Comparison of ENCODE assay signal across 13 cellular contexts in the genomic region with DNA sequence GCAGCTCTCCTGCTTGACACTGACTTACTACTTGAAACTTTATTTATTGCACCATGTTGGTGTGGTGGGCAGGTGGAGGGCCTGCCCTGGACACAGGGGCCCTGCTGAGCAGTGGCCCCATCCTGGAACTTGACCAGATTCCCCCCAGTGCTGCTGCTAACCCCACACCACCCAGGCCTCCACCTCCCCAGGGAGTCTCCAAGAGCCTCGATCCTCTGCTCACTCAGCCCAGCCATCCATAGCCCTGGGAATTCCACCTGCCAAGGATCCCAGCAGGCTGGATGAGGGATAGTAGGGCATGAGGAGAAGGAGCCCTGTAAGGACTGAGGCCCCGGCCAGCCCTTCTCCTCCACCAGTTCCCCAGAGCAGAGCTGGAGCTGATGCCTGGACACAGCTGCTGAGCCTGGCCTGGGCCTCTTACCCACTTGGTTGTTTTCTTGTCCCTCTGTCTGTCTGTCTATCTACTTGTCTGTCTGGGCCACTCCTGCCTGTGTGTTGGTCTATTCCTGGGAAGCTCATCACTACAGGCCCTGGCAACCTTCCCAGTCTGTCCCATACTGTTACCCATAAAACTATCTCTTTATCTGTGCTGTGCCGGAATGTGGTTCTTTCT. TPM values are rescaled to one million over a fixed set of nuclear protein-coding genes. Genes with fewer than 3 reads are reported as not detected.
DNase-seq lines count a peak whose midpoint lies in the region; ATAC-seq and TF ChIP-seq lines count a peak whose summit lies in the region.
"Had no signal": no experiment of that assay in that cellular context is flagged by ENCODE, and none has a peak within 500 bp of the region (broad histone marks: within the 10 kb centered on the region; RNA-seq: fewer than 3 reads in every experiment).

No MANE protein-coding gene starts in this region.

- no peaks in the 10 kb centered on the region for H3K9me3 Mint-ChIP-seq in activated naive CD4-positive, alpha-beta T cell treated with anti-CD3 and anti-CD28 coated beads for 36 hours
- H3K9me3 Mint-ChIP-seq: CD4-positive, CD25-positive, alpha-beta regulatory T cell; memory B cell had no signal

- intact Hi-C loops in activated naive CD4-positive, alpha-beta T cell treated with anti-CD3 and anti-CD28 coated beads for 36 hours (cut with micrococcal nuclease) = no loop called here
- intact Hi-C loops in left ventricle myocardium superior (cut with micrococcal nuclease) = no loop called here

- H3K36me3 Mint-ChIP-seq in activated naive CD4-positive, alpha-beta T cell treated with anti-CD3 and anti-CD28 coated beads for 36 hours (ENCODE audit: low read depth) = peaks cover 32% of the 10 kb centered on the region
- H3K36me3 Mint-ChIP-seq: CD4-positive, CD25-positive, alpha-beta regulatory T cell; memory B cell had no signal

- H3K9me3 ChIP-seq in stomach smooth muscle (ENCODE audit: control insufficient read depth in 2 of 2, low read length in 2 of 2) = no peaks in the 10 kb centered on the region

- H3K9ac ChIP-seq in stomach smooth muscle (ENCODE audit: low read length in 2 of 2) = peak overlapping the region; percentile 36 to 48

- peak overlapping the region; percentile 91 for H3K27ac ChIP-seq in stomach smooth muscle (ENCODE audit: low read length)
- H3K27ac ChIP-seq: dorsolateral prefrontal cortex had no signal

- ATAC-seq in left ventricle myocardium superior (peak; percentile 27), GM21360 (IDR thresholded peaks at IDR 0.05; ENCODE audit: unreplicated experiment) (no peak), GM21786 (IDR thresholded peaks at IDR 0.05; ENCODE audit: unreplicated experiment) (no peak)

- H3K4me1 ChIP-seq in stomach smooth muscle (ENCODE audit: control insufficient read depth, insufficient read depth, low read length) = peaks cover 46% of the 10 kb centered on the region

- no peaks in the 10 kb centered on the region for H3K36me3 ChIP-seq in stomach smooth muscle (ENCODE audit: control insufficient read depth in 2 of 2, insufficient read depth in 2 of 2, low read length in 2 of 2)

- no peak for TF ChIP-seq CTCF in WI38 (IDR thresholded peaks at IDR 0.05; ENCODE audit: low read depth, low read length)

- CTCF ChIA-PET in activated naive CD4-positive, alpha-beta T cell treated with anti-CD3 and anti-CD28 coated beads for 36 hours (lab: Charles Lee) = interaction anchor here (0.9 to 1.1 kb wide), 2 partner anchors 15 to 230 kb away, joined by 3 to 4 read pairs; no protein-coding TSS in a partner anchor

- DNase-seq in activated naive CD4-positive, alpha-beta T cell treated with anti-CD3 and anti-CD28 coated beads for 36 hours = no peak
- DNase-seq in activated naive CD4-positive, alpha-beta T cell treated with anti-CD3 and anti-CD28 coated beads, Interleukin-2, amount 50 U/mL, for 16 hours = no peak
- DNase-seq in left ventricle myocardium superior = no peak
- DNase-seq in T-helper 9 cell = no peak
- DNase-seq: activated gamma-delta T cell; CD4-positive, CD25-positive, alpha-beta regulatory T cell; dorsolateral prefrontal cortex; NCI-H2029 had no signal

- peak overlapping the region; percentile 57 for H3K4me3 Mint-ChIP-seq in activated naive CD4-positive, alpha-beta T cell treated with anti-CD3 and anti-CD28 coated beads for 36 hours
- H3K4me3 Mint-ChIP-seq: memory B cell had no signal

- H3K27me3 ChIP-seq in stomach smooth muscle (ENCODE audit: control insufficient read depth in 1 of 2, insufficient read depth in 2 of 2, low read length in 2 of 2) = no peaks in the 10 kb centered on the region
- H3K27me3 ChIP-seq: dorsolateral prefrontal cortex had no signal

- H3K27ac Mint-ChIP-seq in activated naive CD4-positive, alpha-beta T cell treated with anti-CD3 and anti-CD28 coated beads for 36 hours = no peak overlapping the region
- H3K27ac Mint-ChIP-seq: memory B cell had no signal

- peaks cover 35% of the 10 kb centered on the region for H3K4me1 Mint-ChIP-seq in activated naive CD4-positive, alpha-beta T cell treated with anti-CD3 and anti-CD28 coated beads for 36 hours (ENCODE audit: low read depth)

- no peaks in the 10 kb centered on the region for H3K27me3 Mint-ChIP-seq in activated naive CD4-positive, alpha-beta T cell treated with anti-CD3 and anti-CD28 coated beads for 36 hours (ENCODE audit: low read depth)

- H3K4me3 ChIP-seq in WI38 (ENCODE audit: low read depth, low read length) = peak overlapping the region; percentile 91
- no peak overlapping the region for H3K4me3 ChIP-seq in stomach smooth muscle (ENCODE audit: low read length in 2 of 2)

RNA-seq across cellular contexts. Expression of a gene that starts 2.8 kb away (rescaled TPM):
- 10 to 100 TPM; 19.8 to 20.2 TPM for total RNA-seq in activated naive CD4-positive, alpha-beta T cell treated with anti-CD3 and anti-CD28 coated beads for 36 hours
- 2.2 TPM for total RNA-seq in left ventricle myocardium superior

RNA-seq across cellular contexts. Expression of a gene that starts 26.9 kb away (rescaled TPM):
- under 1 TPM in 1 of 2 experiments, not detected in 1; 0.14 TPM for total RNA-seq in activated naive CD4-positive, alpha-beta T cell treated with anti-CD3 and anti-CD28 coated beads for 36 hours
- 11.6 TPM for total RNA-seq in left ventricle myocardium superior
- total RNA-seq: CD4-positive, CD25-positive, alpha-beta regulatory T cell had no signal

Comparison
In these comparisons a context has a peak if more than half of its experiments do, and no peak if none do; other contexts are left out.
1. RNA of a gene that starts 26.9 kb away (total RNA-seq): 11.6 TPM in left ventricle myocardium superior (single experiment); 0.14 TPM in activated naive CD4-positive, alpha-beta T cell treated with anti-CD3 and anti-CD28 coated beads for 36 hours; every median in the first group is over 10 times any median in the second.